1 cellular context compared by ENCODE assay signal in the genomic region with DNA sequence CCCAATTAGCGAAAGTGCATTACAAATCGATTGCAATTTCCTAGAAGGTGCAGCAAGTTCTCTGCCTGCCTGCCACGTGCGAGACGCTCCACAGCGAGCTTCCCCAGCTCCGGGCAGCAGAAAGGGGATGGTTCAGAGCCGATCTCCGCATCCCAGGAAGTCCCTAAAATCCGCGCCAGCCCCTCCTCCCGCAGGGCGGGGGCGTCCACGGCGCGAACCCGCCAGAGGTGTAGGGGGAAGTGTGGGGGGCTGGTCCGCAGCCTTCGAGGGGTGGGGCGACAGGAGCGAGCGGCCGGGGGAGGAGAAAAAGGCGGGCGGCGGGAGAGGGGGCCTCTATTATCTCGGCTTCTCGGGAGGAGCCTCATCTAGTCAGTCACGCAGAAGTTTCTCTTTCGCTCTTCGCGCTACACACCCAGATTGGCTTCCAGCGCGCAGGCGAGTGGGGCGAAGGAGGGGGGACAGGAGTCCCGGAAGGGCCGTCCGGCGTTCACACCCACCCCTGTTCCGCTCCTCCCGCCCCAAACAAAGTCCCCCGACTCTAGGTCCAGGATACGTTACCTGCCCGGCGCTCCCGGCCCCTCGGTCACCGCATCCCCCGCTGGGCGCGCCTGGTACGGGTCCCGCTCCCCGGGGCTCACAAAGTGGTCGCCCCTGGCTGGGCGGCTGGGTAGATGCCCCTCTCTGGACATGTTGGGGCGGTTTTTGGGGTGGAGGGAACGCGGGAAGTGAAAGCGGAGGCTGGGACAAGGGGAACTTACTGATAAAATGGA.
TF ChIP-seq lines count a peak whose summit lies in the region.

No MANE protein-coding gene starts in this region.

TF ChIP-seq in K562, 482 proteins besides CTCF, POLR2A, EP300 and RAD21 (continued from another document and continues in another):
- TF ChIP-seq, protein P1, sequence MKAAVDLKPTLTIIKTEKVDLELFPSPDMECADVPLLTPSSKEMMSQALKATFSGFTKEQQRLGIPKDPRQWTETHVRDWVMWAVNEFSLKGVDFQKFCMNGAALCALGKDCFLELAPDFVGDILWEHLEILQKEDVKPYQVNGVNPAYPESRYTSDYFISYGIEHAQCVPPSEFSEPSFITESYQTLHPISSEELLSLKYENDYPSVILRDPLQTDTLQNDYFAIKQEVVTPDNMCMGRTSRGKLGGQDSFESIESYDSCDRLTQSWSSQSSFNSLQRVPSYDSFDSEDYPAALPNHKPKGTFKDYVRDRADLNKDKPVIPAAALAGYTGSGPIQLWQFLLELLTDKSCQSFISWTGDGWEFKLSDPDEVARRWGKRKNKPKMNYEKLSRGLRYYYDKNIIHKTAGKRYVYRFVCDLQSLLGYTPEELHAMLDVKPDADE (conservative IDR thresholded peaks at IDR 0.05; ENCODE audit: control insufficient read depth, low read depth, low read length), result peak; percentile 11; the same call in 1 of the 2 replicates
- TF ChIP-seq ZNF668 (CRISPR knock-in tag; IDR thresholded peaks at IDR 0.05), result no peak
- TF ChIP-seq ZNF282 (CRISPR knock-in tag; IDR thresholded peaks at IDR 0.05), result no peak
- peak; percentile 96 for TF ChIP-seq ZBTB7A (IDR thresholded peaks at IDR 0.05; ENCODE audit: borderline replicate concordance, control insufficient read depth, low read depth, low read length)
- no peak for TF ChIP-seq PCBP2 (IDR thresholded peaks at IDR 0.05; ENCODE audit: low read depth, low read length, poor library complexity, severe bottlenecking)
- TF ChIP-seq ZNF143 (CRISPR knock-in tag; IDR thresholded peaks at IDR 0.05), result no peak
- TF ChIP-seq, protein P2, sequence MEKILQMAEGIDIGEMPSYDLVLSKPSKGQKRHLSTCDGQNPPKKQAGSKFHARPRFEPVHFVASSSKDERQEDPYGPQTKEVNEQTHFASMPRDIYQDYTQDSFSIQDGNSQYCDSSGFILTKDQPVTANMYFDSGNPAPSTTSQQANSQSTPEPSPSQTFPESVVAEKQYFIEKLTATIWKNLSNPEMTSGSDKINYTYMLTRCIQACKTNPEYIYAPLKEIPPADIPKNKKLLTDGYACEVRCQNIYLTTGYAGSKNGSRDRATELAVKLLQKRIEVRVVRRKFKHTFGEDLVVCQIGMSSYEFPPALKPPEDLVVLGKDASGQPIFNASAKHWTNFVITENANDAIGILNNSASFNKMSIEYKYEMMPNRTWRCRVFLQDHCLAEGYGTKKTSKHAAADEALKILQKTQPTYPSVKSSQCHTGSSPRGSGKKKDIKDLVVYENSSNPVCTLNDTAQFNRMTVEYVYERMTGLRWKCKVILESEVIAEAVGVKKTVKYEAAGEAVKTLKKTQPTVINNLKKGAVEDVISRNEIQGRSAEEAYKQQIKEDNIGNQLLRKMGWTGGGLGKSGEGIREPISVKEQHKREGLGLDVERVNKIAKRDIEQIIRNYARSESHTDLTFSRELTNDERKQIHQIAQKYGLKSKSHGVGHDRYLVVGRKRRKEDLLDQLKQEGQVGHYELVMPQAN (IDR thresholded peaks at IDR 0.05; ENCODE audit: borderline replicate concordance), result peak; percentile 80; the same call in 1 of the 2 replicates
- TF ChIP-seq, protein P3, sequence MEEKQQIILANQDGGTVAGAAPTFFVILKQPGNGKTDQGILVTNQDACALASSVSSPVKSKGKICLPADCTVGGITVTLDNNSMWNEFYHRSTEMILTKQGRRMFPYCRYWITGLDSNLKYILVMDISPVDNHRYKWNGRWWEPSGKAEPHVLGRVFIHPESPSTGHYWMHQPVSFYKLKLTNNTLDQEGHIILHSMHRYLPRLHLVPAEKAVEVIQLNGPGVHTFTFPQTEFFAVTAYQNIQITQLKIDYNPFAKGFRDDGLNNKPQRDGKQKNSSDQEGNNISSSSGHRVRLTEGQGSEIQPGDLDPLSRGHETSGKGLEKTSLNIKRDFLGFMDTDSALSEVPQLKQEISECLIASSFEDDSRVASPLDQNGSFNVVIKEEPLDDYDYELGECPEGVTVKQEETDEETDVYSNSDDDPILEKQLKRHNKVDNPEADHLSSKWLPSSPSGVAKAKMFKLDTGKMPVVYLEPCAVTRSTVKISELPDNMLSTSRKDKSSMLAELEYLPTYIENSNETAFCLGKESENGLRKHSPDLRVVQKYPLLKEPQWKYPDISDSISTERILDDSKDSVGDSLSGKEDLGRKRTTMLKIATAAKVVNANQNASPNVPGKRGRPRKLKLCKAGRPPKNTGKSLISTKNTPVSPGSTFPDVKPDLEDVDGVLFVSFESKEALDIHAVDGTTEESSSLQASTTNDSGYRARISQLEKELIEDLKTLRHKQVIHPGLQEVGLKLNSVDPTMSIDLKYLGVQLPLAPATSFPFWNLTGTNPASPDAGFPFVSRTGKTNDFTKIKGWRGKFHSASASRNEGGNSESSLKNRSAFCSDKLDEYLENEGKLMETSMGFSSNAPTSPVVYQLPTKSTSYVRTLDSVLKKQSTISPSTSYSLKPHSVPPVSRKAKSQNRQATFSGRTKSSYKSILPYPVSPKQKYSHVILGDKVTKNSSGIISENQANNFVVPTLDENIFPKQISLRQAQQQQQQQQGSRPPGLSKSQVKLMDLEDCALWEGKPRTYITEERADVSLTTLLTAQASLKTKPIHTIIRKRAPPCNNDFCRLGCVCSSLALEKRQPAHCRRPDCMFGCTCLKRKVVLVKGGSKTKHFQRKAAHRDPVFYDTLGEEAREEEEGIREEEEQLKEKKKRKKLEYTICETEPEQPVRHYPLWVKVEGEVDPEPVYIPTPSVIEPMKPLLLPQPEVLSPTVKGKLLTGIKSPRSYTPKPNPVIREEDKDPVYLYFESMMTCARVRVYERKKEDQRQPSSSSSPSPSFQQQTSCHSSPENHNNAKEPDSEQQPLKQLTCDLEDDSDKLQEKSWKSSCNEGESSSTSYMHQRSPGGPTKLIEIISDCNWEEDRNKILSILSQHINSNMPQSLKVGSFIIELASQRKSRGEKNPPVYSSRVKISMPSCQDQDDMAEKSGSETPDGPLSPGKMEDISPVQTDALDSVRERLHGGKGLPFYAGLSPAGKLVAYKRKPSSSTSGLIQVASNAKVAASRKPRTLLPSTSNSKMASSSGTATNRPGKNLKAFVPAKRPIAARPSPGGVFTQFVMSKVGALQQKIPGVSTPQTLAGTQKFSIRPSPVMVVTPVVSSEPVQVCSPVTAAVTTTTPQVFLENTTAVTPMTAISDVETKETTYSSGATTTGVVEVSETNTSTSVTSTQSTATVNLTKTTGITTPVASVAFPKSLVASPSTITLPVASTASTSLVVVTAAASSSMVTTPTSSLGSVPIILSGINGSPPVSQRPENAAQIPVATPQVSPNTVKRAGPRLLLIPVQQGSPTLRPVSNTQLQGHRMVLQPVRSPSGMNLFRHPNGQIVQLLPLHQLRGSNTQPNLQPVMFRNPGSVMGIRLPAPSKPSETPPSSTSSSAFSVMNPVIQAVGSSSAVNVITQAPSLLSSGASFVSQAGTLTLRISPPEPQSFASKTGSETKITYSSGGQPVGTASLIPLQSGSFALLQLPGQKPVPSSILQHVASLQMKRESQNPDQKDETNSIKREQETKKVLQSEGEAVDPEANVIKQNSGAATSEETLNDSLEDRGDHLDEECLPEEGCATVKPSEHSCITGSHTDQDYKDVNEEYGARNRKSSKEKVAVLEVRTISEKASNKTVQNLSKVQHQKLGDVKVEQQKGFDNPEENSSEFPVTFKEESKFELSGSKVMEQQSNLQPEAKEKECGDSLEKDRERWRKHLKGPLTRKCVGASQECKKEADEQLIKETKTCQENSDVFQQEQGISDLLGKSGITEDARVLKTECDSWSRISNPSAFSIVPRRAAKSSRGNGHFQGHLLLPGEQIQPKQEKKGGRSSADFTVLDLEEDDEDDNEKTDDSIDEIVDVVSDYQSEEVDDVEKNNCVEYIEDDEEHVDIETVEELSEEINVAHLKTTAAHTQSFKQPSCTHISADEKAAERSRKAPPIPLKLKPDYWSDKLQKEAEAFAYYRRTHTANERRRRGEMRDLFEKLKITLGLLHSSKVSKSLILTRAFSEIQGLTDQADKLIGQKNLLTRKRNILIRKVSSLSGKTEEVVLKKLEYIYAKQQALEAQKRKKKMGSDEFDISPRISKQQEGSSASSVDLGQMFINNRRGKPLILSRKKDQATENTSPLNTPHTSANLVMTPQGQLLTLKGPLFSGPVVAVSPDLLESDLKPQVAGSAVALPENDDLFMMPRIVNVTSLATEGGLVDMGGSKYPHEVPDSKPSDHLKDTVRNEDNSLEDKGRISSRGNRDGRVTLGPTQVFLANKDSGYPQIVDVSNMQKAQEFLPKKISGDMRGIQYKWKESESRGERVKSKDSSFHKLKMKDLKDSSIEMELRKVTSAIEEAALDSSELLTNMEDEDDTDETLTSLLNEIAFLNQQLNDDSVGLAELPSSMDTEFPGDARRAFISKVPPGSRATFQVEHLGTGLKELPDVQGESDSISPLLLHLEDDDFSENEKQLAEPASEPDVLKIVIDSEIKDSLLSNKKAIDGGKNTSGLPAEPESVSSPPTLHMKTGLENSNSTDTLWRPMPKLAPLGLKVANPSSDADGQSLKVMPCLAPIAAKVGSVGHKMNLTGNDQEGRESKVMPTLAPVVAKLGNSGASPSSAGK (IDR thresholded peaks at IDR 0.05), result peak; percentile 97
- peak in 1 of 2 experiments; percentile 56; a peak in 2 of 4 replicates for TF ChIP-seq NONO (IDR thresholded peaks at IDR 0.05; ENCODE audit: low read depth in 2 of 2, low read length in 1 of 2)
- TF ChIP-seq, protein P4, sequence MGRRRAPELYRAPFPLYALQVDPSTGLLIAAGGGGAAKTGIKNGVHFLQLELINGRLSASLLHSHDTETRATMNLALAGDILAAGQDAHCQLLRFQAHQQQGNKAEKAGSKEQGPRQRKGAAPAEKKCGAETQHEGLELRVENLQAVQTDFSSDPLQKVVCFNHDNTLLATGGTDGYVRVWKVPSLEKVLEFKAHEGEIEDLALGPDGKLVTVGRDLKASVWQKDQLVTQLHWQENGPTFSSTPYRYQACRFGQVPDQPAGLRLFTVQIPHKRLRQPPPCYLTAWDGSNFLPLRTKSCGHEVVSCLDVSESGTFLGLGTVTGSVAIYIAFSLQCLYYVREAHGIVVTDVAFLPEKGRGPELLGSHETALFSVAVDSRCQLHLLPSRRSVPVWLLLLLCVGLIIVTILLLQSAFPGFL (CRISPR knock-in tag; IDR thresholded peaks at IDR 0.05), result 0 out of 2 replicates have a peak, but pooled peaks have one; percentile 61
- no peak for TF ChIP-seq ZNF41 (CRISPR knock-in tag; conservative IDR thresholded peaks at IDR 0.05)
- TF ChIP-seq, protein P5, sequence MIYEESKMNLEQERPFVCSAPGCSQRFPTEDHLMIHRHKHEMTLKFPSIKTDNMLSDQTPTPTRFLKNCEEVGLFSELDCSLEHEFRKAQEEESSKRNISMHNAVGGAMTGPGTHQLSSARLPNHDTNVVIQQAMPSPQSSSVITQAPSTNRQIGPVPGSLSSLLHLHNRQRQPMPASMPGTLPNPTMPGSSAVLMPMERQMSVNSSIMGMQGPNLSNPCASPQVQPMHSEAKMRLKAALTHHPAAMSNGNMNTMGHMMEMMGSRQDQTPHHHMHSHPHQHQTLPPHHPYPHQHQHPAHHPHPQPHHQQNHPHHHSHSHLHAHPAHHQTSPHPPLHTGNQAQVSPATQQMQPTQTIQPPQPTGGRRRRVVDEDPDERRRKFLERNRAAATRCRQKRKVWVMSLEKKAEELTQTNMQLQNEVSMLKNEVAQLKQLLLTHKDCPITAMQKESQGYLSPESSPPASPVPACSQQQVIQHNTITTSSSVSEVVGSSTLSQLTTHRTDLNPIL (CRISPR knock-in tag; IDR thresholded peaks at IDR 0.05), result no peak
- TF ChIP-seq, protein P6, sequence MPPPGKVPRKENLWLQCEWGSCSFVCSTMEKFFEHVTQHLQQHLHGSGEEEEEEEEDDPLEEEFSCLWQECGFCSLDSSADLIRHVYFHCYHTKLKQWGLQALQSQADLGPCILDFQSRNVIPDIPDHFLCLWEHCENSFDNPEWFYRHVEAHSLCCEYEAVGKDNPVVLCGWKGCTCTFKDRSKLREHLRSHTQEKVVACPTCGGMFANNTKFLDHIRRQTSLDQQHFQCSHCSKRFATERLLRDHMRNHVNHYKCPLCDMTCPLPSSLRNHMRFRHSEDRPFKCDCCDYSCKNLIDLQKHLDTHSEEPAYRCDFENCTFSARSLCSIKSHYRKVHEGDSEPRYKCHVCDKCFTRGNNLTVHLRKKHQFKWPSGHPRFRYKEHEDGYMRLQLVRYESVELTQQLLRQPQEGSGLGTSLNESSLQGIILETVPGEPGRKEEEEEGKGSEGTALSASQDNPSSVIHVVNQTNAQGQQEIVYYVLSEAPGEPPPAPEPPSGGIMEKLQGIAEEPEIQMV (tag; conservative IDR thresholded peaks at IDR 0.05; ENCODE audit: low read depth), result peak; percentile 88
- TF ChIP-seq, protein P7, sequence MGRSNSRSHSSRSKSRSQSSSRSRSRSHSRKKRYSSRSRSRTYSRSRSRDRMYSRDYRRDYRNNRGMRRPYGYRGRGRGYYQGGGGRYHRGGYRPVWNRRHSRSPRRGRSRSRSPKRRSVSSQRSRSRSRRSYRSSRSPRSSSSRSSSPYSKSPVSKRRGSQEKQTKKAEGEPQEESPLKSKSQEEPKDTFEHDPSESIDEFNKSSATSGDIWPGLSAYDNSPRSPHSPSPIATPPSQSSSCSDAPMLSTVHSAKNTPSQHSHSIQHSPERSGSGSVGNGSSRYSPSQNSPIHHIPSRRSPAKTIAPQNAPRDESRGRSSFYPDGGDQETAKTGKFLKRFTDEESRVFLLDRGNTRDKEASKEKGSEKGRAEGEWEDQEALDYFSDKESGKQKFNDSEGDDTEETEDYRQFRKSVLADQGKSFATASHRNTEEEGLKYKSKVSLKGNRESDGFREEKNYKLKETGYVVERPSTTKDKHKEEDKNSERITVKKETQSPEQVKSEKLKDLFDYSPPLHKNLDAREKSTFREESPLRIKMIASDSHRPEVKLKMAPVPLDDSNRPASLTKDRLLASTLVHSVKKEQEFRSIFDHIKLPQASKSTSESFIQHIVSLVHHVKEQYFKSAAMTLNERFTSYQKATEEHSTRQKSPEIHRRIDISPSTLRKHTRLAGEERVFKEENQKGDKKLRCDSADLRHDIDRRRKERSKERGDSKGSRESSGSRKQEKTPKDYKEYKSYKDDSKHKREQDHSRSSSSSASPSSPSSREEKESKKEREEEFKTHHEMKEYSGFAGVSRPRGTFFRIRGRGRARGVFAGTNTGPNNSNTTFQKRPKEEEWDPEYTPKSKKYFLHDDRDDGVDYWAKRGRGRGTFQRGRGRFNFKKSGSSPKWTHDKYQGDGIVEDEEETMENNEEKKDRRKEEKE (IDR thresholded peaks at IDR 0.05; ENCODE audit: borderline replicate concordance in 1 of 2, control insufficient read depth in 1 of 2, low read depth in 2 of 2, low read length in 1 of 2), result no peak
- no peak for TF ChIP-seq ZKSCAN1 (IDR thresholded peaks at IDR 0.05; ENCODE audit: low read depth, low read length)
- TF ChIP-seq POLR3A (IDR thresholded peaks at IDR 0.05; ENCODE audit: borderline replicate concordance, extremely low read depth, insufficient read depth, insufficient read length), result no peak
- no peak for TF ChIP-seq BRF1 (IDR thresholded peaks at IDR 0.05; ENCODE audit: borderline replicate concordance, extremely low read depth, insufficient read length)
- TF ChIP-seq ZNF23 (CRISPR knock-in tag; IDR thresholded peaks at IDR 0.05), result no peak
- TF ChIP-seq, protein P8, sequence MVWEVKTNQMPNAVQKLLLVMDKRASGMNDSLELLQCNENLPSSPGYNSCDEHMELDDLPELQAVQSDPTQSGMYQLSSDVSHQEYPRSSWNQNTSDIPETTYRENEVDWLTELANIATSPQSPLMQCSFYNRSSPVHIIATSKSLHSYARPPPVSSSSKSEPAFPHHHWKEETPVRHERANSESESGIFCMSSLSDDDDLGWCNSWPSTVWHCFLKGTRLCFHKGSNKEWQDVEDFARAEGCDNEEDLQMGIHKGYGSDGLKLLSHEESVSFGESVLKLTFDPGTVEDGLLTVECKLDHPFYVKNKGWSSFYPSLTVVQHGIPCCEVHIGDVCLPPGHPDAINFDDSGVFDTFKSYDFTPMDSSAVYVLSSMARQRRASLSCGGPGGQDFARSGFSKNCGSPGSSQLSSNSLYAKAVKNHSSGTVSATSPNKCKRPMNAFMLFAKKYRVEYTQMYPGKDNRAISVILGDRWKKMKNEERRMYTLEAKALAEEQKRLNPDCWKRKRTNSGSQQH (CRISPR knock-in tag; IDR thresholded peaks at IDR 0.05), result 0 out of 2 replicates have a peak, but pooled peaks have one; percentile 9
- no peak for TF ChIP-seq FOS (IDR thresholded peaks at IDR 0.05; ENCODE audit: extremely low read depth, insufficient read length)
